In the genomic region with DNA sequence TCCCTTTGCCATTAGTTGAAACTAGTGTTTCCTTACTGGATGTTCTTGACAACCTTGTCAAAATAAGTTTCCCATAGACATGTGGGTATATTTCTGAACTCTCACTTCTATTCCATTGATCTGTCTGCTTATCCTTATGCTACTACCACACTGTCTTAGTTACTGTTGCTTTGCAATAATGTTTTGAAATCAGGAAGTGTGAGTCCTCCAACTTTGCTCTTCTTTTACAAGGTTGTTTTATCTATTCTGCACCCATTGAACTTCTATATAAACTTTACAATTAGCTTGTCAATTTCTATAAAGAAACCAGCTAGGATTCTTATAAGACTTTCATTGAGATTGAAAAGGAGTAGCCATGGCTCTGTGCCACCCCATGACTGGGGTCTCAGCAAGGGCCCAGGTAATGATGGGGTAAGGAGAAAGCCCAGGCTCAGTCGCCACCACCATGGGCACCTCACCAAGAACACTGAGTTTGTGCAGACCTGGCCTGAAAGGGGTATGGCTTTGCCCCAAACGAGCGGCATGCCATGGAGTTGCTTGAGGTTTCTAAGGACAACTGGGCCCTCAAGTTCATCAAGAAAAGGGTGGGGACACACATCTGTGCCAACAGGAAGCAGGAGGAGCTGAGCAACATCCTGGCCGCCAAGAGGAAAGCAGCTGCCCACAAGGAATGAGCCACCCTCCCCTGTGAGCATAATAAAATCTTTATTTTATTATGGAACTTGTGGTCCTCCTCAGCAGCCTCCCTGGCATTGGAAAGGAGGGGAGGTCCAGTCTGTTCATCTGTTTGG, we compare ENCODE assay signal across 14 cellular contexts. TPM values are rescaled to one million over a fixed set of nuclear protein-coding genes. Genes with fewer than 3 reads are reported as not detected.
DNase-seq lines count a peak whose midpoint lies in the region; ATAC-seq and TF ChIP-seq lines count a peak whose summit lies in the region.
"Had no signal": no experiment of that assay in that cellular context is flagged by ENCODE, and none has a peak within 500 bp of the region (broad histone marks: within the 10 kb centered on the region; RNA-seq: fewer than 3 reads in every experiment).

No MANE protein-coding gene starts in this region.

- no peak overlapping the region for H3K4me3 Mint-ChIP-seq in H9
- H3K4me3 Mint-ChIP-seq: CD4-positive, alpha-beta memory T cell; neural crest cell had no signal

- ATAC-seq in RWPE2 (ENCODE audit: low read depth) (peak; percentile 82), Right ventricle myocardium inferior (peak; percentile 62), HG03108 (IDR thresholded peaks at IDR 0.05; ENCODE audit: unreplicated experiment) (no peak), HG03520 (IDR thresholded peaks at IDR 0.05; ENCODE audit: unreplicated experiment) (no peak)

- H2BK5ac ChIP-seq in H9 (ENCODE audit: insufficient read length, low read length) = no peak overlapping the region

- no peak overlapping the region; a peak in 1 of 7 replicates for H3K27ac Mint-ChIP-seq in H9
- H3K27ac Mint-ChIP-seq: CD4-positive, alpha-beta memory T cell had no signal

- H3K27ac ChIP-seq in RWPE2 (ENCODE audit: poor library complexity, severe bottlenecking) = no peak overlapping the region
- peak overlapping the region; percentile 66 for H3K27ac ChIP-seq in rectal smooth muscle tissue (ENCODE audit: low read depth, low read length)
- H3K27ac ChIP-seq in H9 (ENCODE audit: insufficient read length, low read depth, low read length) = no peak overlapping the region

- no peak overlapping the region for H3K56ac ChIP-seq in H9 (ENCODE audit: insufficient read length, low read depth, low read length)

- no peak overlapping the region for H2AFZ ChIP-seq in H9 (ENCODE audit: low read length)

- H3K4me3 ChIP-seq in RWPE2 (ENCODE audit: severe bottlenecking) = no peak overlapping the region
- H3K4me3 ChIP-seq in rectal smooth muscle tissue (ENCODE audit: low read length) = no peak overlapping the region

- H3K79me1 ChIP-seq in H9 (ENCODE audit: insufficient read depth, low read depth, low read length, poor library complexity, severe bottlenecking) = no peaks in the 10 kb centered on the region

- no peak overlapping the region for H3K4ac ChIP-seq in H9 (ENCODE audit: low read depth, low read length)

- H3T11ph ChIP-seq in H9 (ENCODE audit: low read length) = no peak overlapping the region

- no peak overlapping the region for H3K14ac ChIP-seq in H9 (ENCODE audit: insufficient read depth, low read length)

- no peak overlapping the region; the same call in 1 of the 2 replicates for H2BK15ac ChIP-seq in H9 (ENCODE audit: low read depth, low read length)

- H2AK5ac ChIP-seq in H9 (ENCODE audit: insufficient read length, low read length) = no peak overlapping the region

- peaks cover 0 to 3% (median 2%) of the 10 kb centered on the region in 3 experiments; a peak in 1 of 7 replicates for H3K36me3 Mint-ChIP-seq in H9 (ENCODE audit: insufficient read depth in 1 of 3, low read depth in 3 of 3)
- H3K36me3 Mint-ChIP-seq: CD4-positive, alpha-beta memory T cell had no signal

- H3K18ac ChIP-seq in H9 (ENCODE audit: insufficient read length, low read depth, low read length) = no peak overlapping the region

- no peak overlapping the region for H2BK12ac ChIP-seq in H9 (ENCODE audit: insufficient read length, low read depth, low read length)

- H4K8ac ChIP-seq in H9 (replicated peaks; ENCODE audit: insufficient read length, low read depth, low read length) = no peak overlapping the region

- no peaks in the 10 kb centered on the region for H3K9me3 ChIP-seq in RWPE2 (ENCODE audit: severe bottlenecking)
- H3K9me3 ChIP-seq in H9 (ENCODE audit: control insufficient read depth, low read depth, low read length) = no peaks in the 10 kb centered on the region

- no peak overlapping the region for H4K91ac ChIP-seq in H9 (ENCODE audit: insufficient read length, low read depth, low read length)

- TF ChIP-seq CTCF in RWPE2 (IDR thresholded peaks at IDR 0.05; ENCODE audit: poor library complexity, severe bottlenecking) (no peak), H9 (conservative IDR thresholded peaks at IDR 0.05) (no peak)

- DNase-seq in ELR (ENCODE audit: low read depth) = peak; percentile 20
- DNase-seq in RWPE2 (ENCODE audit: low spot score) = no peak
- peak; percentile 76 for DNase-seq in Right ventricle myocardium inferior (ENCODE audit: missing footprints)
- no peak for DNase-seq in H9
- no peak for DNase-seq in stimulated activated CD8-positive, alpha-beta memory T cell treated with anti-CD3 and anti-CD28 coated beads, Interleukin-4, amount 100 ng/mL, for 48 hours
- DNase-seq: CD4-positive, alpha-beta memory T cell; NCI-H1105 treated with DMSO at 0.1 percent for 48 hours; NK-92 treated with Interleukin-12 subunit alpha and Interleukin-12 subunit beta, amount 100 ng/mL, for 24 hours; stimulated activated CD4-positive, alpha-beta T cell treated with anti-CD3 and anti-CD28 coated beads, Interleukin-2, amount 100 ng/mL, for 48 hours; T-helper 9 cell had no signal

- H3K4me1 Mint-ChIP-seq in H9 = no peaks in the 10 kb centered on the region

- H2BK20ac ChIP-seq in H9 (ENCODE audit: low read depth, low read length, poor library complexity, severe bottlenecking) = no peak overlapping the region

- no peak overlapping the region for H3K23ac ChIP-seq in H9 (ENCODE audit: insufficient read length, low read depth, low read length)

- peaks cover 41 to 67% of the 10 kb centered on the region in 2 experiments for H3K9me3 Mint-ChIP-seq in H9
- H3K9me3 Mint-ChIP-seq: CD4-positive, alpha-beta memory T cell had no signal

- H3K4me2 ChIP-seq in H9 (ENCODE audit: insufficient read depth, insufficient read length, low read length) = no peak overlapping the region

- H2BK120ac ChIP-seq in H9 (ENCODE audit: low read depth, low read length, poor library complexity, severe bottlenecking) = no peak overlapping the region

- H3K4me1 ChIP-seq in RWPE2 (ENCODE audit: insufficient read depth, poor library complexity, severe bottlenecking) = peaks cover 10% of the 10 kb centered on the region
- no peaks in the 10 kb centered on the region for H3K4me1 ChIP-seq in rectal smooth muscle tissue (ENCODE audit: control insufficient read depth, insufficient read depth, low read length)
- no peaks in the 10 kb centered on the region for H3K4me1 ChIP-seq in H9 (ENCODE audit: insufficient read depth, low read length)

- intact Hi-C loops in Right ventricle myocardium inferior (cut with DNase I) = no loop called here

- H3K27me3 Mint-ChIP-seq in H9 (ENCODE audit: low read depth) = peaks cover 5% of the 10 kb centered on the region

- H4K20me1 ChIP-seq in H9 (ENCODE audit: control insufficient read depth, insufficient read depth, insufficient read length) = no peaks in the 10 kb centered on the region

- no peaks in the 10 kb centered on the region for H3K27me3 ChIP-seq in RWPE2 (ENCODE audit: insufficient read depth, poor library complexity, severe bottlenecking)
- H3K27me3 ChIP-seq in rectal smooth muscle tissue (ENCODE audit: control insufficient read depth, insufficient read depth, low read length) = no peaks in the 10 kb centered on the region
- no peaks in the 10 kb centered on the region for H3K27me3 ChIP-seq in H9 (ENCODE audit: insufficient read depth, low read length)

- no CpG with 5 or more reads among the region's 4 CpGs for WGBS in H9 (ENCODE audit: extremely low coverage, insufficient read length, low lambda C conversion rate)

- no peaks in the 10 kb centered on the region for H3K23me2 ChIP-seq in H9 (ENCODE audit: insufficient read length, low read depth, low read length, poor library complexity, severe bottlenecking)

- H4K5ac ChIP-seq in H9 (ENCODE audit: insufficient read length, low read depth, low read length) = no peak overlapping the region

- H3K36me3 ChIP-seq in RWPE2 (ENCODE audit: low read depth) (no peaks in the 10 kb centered on the region), rectal smooth muscle tissue (ENCODE audit: control insufficient read depth, insufficient read depth, low read length) (no peaks in the 10 kb centered on the region)

- H3K79me2 ChIP-seq in H9 (ENCODE audit: insufficient read depth, low read length) = no peaks in the 10 kb centered on the region

- H3K9ac ChIP-seq in rectal smooth muscle tissue (ENCODE audit: low read length) = no peak overlapping the region
- no peak overlapping the region for H3K9ac ChIP-seq in H9 (ENCODE audit: extremely low read depth, insufficient read length, low read length)

RNA-seq across cellular contexts. Expression of a gene that starts 24.1 kb away (rescaled TPM):
- total RNA-seq in Right ventricle myocardium inferior = 46.1 TPM
- total RNA-seq in H9 (2021) = 0.13 TPM in 1 of 2 replicates, not detected in the other

RNA-seq across cellular contexts. Expression of a gene that starts 30.3 kb away (rescaled TPM):
- total RNA-seq in Right ventricle myocardium inferior (4.2 TPM), H9 (2021) (37.3 and 39.3 TPM in 2 replicates)

RNA-seq across cellular contexts. Expression of a gene that starts 38.5 kb away (rescaled TPM):
- total RNA-seq in Right ventricle myocardium inferior (146 TPM), H9 (2021) (84.9 and 86.6 TPM in 2 replicates)

RNA-seq across cellular contexts. Expression of a gene that starts 38.7 kb away (rescaled TPM):
- total RNA-seq in Right ventricle myocardium inferior (66.4 TPM), H9 (2021) (75.2 and 79.3 TPM in 2 replicates)

RNA-seq across cellular contexts. Expression of a gene that starts 44.3 kb away (rescaled TPM):
- 76.4 TPM for total RNA-seq in Right ventricle myocardium inferior
- total RNA-seq in H9 (2021) = 92.0 and 92.3 TPM in 2 replicates

Comparison
In these comparisons a context has a peak if more than half of its experiments do, and no peak if none do; other contexts are left out.
1. DNase-seq: peak in ELR (single experiment) and Right ventricle myocardium inferior (single experiment); none in RWPE2 (single experiment), H9 (single experiment) and stimulated activated CD8-positive, alpha-beta memory T cell treated with anti-CD3 and anti-CD28 coated beads, Interleukin-4, amount 100 ng/mL, for 48 hours (single experiment).
2. ATAC-seq: peak in RWPE2 (single experiment) and Right ventricle myocardium inferior (single experiment); none in HG03108 (single experiment) and HG03520 (single experiment).
3. RNA of a gene that starts 24.1 kb away (total RNA-seq): 46.1 TPM in Right ventricle myocardium inferior (single experiment); 0.13 TPM in H9; every median in the first group is over 10 times any median in the second.